ENCODE assay signal across 22 cellular contexts in genomic region chr2:162368494-162368893, GRCh38.
"Had no signal": no experiment of that assay in that cellular context is flagged by ENCODE, and none has a peak within 500 bp of the region (broad histone marks: within the 10 kb centered on the region; RNA-seq: fewer than 3 reads in every experiment).

No MANE protein-coding gene starts in this region.

- DNase-seq: activated CD4-positive, alpha-beta T cell treated with anti-CD3 and anti-CD28 coated beads for 1 hour; activated CD4-positive, alpha-beta T cell treated with anti-CD3 and anti-CD28 coated beads, Interleukin-2, amount 10 ng/mL, durations not matched to agents 7 days and 5 days; activated CD8-positive, alpha-beta T cell treated with anti-CD3 and anti-CD28 coated beads for 36 hours; activated T-cell treated with anti-CD3 and anti-CD28 coated beads, Interleukin-2, amount 50 U/mL, for 4 hours; aorta; esophagus squamous epithelium; gastrocnemius medialis; glutamatergic neuron; islet precursor cell; left ventricle myocardium superior; mammary epithelial cell; ovary; retina; sigmoid colon; stimulated activated CD4-positive, alpha-beta T cell treated with anti-CD3 and anti-CD28 coated beads, Interleukin-15, amount 100 ng/mL, for 24 hours; stimulated activated CD4-positive, alpha-beta T cell treated with anti-CD3 and anti-CD28 coated beads, Interleukin-2, amount 100 ng/mL, for 24 hours; stimulated activated naive B cell treated with anti-CD40 and anti-IgM and Interleukin-4, amounts not matched to agents 10 μg/mL and 1 μg/mL and 100 μg/mL, for 72 hours; stomach; T-helper 2 cell; tibial artery; upper lobe of right lung had no signal

- H3K27ac ChIP-seq: epithelial cell of prostate, esophagus squamous epithelium, ovary, sigmoid colon, stomach, upper lobe of right lung had no signal

- H3K4me3 ChIP-seq: esophagus squamous epithelium, gastrocnemius medialis, ovary, sigmoid colon, stomach, tibial artery, upper lobe of right lung had no signal

- H3K9me3 ChIP-seq: esophagus squamous epithelium, gastrocnemius medialis, ovary, sigmoid colon, stomach, tibial artery, upper lobe of right lung had no signal

- H3K4me1 ChIP-seq: esophagus squamous epithelium, upper lobe of right lung had no signal

- ATAC-seq: activated CD8-positive, alpha-beta T cell treated with anti-CD3 and anti-CD28 coated beads for 36 hours; activated T-cell treated with anti-CD3 and anti-CD28 coated beads, Interleukin-2, amount 50 U/mL, for 4 hours; gastrocnemius medialis; left ventricle myocardium superior; stimulated activated naive B cell treated with anti-CD40 and anti-IgM and Interleukin-4, amounts not matched to agents 10 μg/mL and 1 μg/mL and 100 μg/mL, for 72 hours; upper lobe of right lung had no signal

- H3K36me3 ChIP-seq: esophagus squamous epithelium, gastrocnemius medialis, ovary, sigmoid colon, stomach, tibial artery, upper lobe of right lung had no signal

- H3K27me3 ChIP-seq: esophagus squamous epithelium, gastrocnemius medialis, ovary, sigmoid colon, stomach, tibial artery, upper lobe of right lung had no signal
